1 cellular context compared by ENCODE assay signal in genomic region chr13:48268019-48268418, GRCh38.
TF ChIP-seq lines count a peak whose summit lies in the region.

No MANE protein-coding gene starts in this region.

TF ChIP-seq in IMR-90, 13 proteins besides CTCF, POLR2A, EP300 and RAD21 (continued from another document):
- TF ChIP-seq MAZ (IDR thresholded peaks at IDR 0.05; ENCODE audit: borderline replicate concordance, low read depth, low read length) (no peak), MAFK (IDR thresholded peaks at IDR 0.05; ENCODE audit: low read depth, low read length) (peak; percentile 74), RCOR1 (IDR thresholded peaks at IDR 0.05; ENCODE audit: insufficient replicate concordance, low read length) (no peak), NFE2L2 (IDR thresholded peaks at IDR 0.05; ENCODE audit: low read depth, low read length) (peak; percentile 97), CHD1 (IDR thresholded peaks at IDR 0.05; ENCODE audit: low read depth, low read length) (no peak), USF2 (IDR thresholded peaks at IDR 0.05; ENCODE audit: low read depth, low read length) (no peak)
